In genomic region chr6:38393986-38394385, GRCh38 we compare ENCODE assay signal across 25 cellular contexts.
"Had no signal": no experiment of that assay in that cellular context is flagged by ENCODE, and none has a peak within 500 bp of the region (broad histone marks: within the 10 kb centered on the region; RNA-seq: fewer than 3 reads in every experiment).

No MANE protein-coding gene starts in this region.

- H3K36me3 Mint-ChIP-seq: natural killer cell had no signal

- H3K27ac ChIP-seq: esophagus squamous epithelium, ovary, psoas muscle, suprapubic skin, transverse colon, upper lobe of right lung, vagina had no signal

- H3K9me3 ChIP-seq: esophagus squamous epithelium, ovary, psoas muscle, suprapubic skin, transverse colon, upper lobe of right lung, vagina had no signal

- FAIRE-seq: colon, kidney had no signal

- H3K27ac Mint-ChIP-seq: natural killer cell had no signal

- H3K4me1 ChIP-seq: suprapubic skin, transverse colon had no signal

- H3K4me3 Mint-ChIP-seq: natural killer cell; stimulated activated naive CD8-positive, alpha-beta T cell treated with anti-CD3 and anti-CD28 coated beads, Interleukin-15, amount 100 ng/mL, for 72 hours had no signal

- H3K4me2 ChIP-seq: smooth muscle cell had no signal

- H3K36me3 ChIP-seq: esophagus squamous epithelium, ovary, suprapubic skin, transverse colon, upper lobe of right lung, vagina had no signal

- H3K4me3 ChIP-seq: esophagus squamous epithelium, ovary, psoas muscle, smooth muscle cell, suprapubic skin, transverse colon, upper lobe of right lung, vagina had no signal

- H3K9me3 Mint-ChIP-seq: natural killer cell had no signal

- H3K27me3 ChIP-seq: esophagus squamous epithelium, ovary, suprapubic skin, transverse colon, upper lobe of right lung, vagina had no signal

- ATAC-seq: left lobe of liver; natural killer cell; psoas muscle; sciatic nerve; stimulated activated naive CD8-positive, alpha-beta T cell treated with anti-CD3 and anti-CD28 coated beads, Interleukin-15, amount 100 ng/mL, for 72 hours; upper lobe of right lung had no signal

- DNase-seq: effector CD8-positive, alpha-beta T cell; erythroblast; esophagus squamous epithelium; foreskin melanocyte; hypothalamus; kidney; natural killer cell; occipital lobe; ovary; posterior cingulate gyrus; psoas muscle; stimulated activated CD4-positive, alpha-beta T cell treated with anti-CD3 and anti-CD28 coated beads, Interleukin-12 subunit alpha, Interleukin-12 subunit beta, amount 100 ng/mL, for 4 hours; stimulated activated CD4-positive, alpha-beta T cell treated with anti-CD3 and anti-CD28 coated beads, Interleukin-1b, Interleukin-23, amount 100 ng/mL, for 48 hours; stimulated activated CD4-positive, alpha-beta T cell treated with anti-CD3 and anti-CD28 coated beads, Interleukin-4, amount 100 ng/mL, for 1 hour; stimulated activated CD8-positive, alpha-beta memory T cell treated with anti-CD3 and anti-CD28 coated beads, Interleukin-4, amount 100 ng/mL, for 48 hours; stimulated activated naive CD4-positive, alpha-beta T cell; stimulated activated naive CD8-positive, alpha-beta T cell treated with anti-CD3 and anti-CD28 coated beads, Interleukin-15, amount 100 ng/mL, for 72 hours; transverse colon; upper lobe of right lung had no signal

- H3K27me3 Mint-ChIP-seq: stimulated activated naive CD8-positive, alpha-beta T cell treated with anti-CD3 and anti-CD28 coated beads, Interleukin-15, amount 100 ng/mL, for 72 hours had no signal
